In the genomic region with DNA sequence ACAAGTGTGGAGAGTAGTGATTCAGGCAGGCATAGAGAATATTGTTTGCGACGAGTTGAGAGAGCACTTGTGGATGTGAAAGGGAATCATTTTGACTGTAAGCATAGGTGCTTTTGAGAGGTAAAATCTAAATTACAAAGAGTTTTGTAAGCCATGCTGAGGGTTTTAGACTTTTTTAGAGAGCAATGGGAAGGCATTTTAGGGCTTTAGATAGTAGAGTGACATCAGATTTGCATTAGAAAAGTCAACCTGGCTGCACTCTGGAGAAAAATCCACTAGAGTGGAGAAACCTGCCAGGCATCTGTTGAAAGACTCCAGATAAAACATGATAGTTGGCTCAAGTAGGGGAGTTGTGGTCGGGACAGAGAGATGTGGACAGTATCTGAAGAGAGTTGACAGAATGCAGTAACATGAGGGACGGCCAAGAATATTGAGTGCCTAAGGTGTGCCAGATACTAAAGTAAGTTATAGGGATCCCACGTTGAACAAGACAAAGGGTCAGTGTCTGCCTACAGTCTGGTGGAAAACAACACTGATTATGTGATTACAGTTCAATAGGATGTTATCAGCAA, we compare ENCODE assay signal across 2 cellular contexts.
TF ChIP-seq lines count a peak whose summit lies in the region.

No MANE protein-coding gene starts in this region.

TF ChIP-seq in GM12891, 5 proteins besides CTCF, POLR2A, EP300 and RAD21 (continued from another document):
- TF ChIP-seq TAF1 (IDR thresholded peaks at IDR 0.05; ENCODE audit: low read depth, low read length) (no peak), POU2F2 (IDR thresholded peaks at IDR 0.05; ENCODE audit: low read depth, low read length) (no peak), SPI1 (IDR thresholded peaks at IDR 0.05; ENCODE audit: low read depth, low read length) (no peak)

TF ChIP-seq in H1, 55 proteins besides CTCF, POLR2A, EP300 and RAD21 (continued from another document):
- TF ChIP-seq RXRA (IDR thresholded peaks at IDR 0.05; ENCODE audit: insufficient read depth, low read depth, low read length) (no peak), ASH2L (IDR thresholded peaks at IDR 0.05; ENCODE audit: low read length) (peak; percentile 24)
